In the genomic region with DNA sequence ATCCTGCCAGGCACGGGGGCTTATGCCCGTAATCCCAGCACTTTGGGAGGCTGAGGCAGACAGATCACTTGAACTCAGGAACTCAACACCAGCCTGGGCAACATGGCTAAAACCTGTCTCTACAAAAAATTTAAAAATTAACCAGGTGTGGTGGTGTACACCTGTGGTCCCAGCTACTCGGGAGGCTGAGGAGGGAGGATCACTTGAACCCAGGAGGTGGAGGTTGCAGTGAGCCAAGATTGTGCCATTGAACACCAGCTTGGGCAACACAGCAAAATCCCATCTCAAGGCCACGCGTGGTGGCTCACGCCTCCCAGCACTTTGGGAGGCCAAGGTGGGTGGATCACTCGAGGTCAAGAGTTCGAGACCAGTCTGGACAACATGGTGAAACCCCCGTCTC, we compare ENCODE assay signal across 2 cellular contexts.
A peak's percentile ranks its signal among the peaks of the same experiment; 100 is the strongest.
TF ChIP-seq lines count a peak whose summit lies in the region.

No MANE protein-coding gene starts in this region.

TF ChIP-seq in K562, 482 proteins besides CTCF, POLR2A, EP300 and RAD21:
- TF ChIP-seq BCOR (IDR thresholded peaks at IDR 0.05): 0 out of 2 replicates have a peak, but pooled peaks have one; percentile 29
TF ChIP-seq in K562: peak in this region for 1; not testable (repeated sequence) for 481.

TF ChIP-seq in HepG2, 621 proteins besides CTCF, POLR2A, EP300 and RAD21:
- TF ChIP-seq ZNF460 (CRISPR knock-in tag; IDR thresholded peaks at IDR 0.05; ENCODE audit: borderline replicate concordance): peak; percentile 77
- TF ChIP-seq, protein P1, sequence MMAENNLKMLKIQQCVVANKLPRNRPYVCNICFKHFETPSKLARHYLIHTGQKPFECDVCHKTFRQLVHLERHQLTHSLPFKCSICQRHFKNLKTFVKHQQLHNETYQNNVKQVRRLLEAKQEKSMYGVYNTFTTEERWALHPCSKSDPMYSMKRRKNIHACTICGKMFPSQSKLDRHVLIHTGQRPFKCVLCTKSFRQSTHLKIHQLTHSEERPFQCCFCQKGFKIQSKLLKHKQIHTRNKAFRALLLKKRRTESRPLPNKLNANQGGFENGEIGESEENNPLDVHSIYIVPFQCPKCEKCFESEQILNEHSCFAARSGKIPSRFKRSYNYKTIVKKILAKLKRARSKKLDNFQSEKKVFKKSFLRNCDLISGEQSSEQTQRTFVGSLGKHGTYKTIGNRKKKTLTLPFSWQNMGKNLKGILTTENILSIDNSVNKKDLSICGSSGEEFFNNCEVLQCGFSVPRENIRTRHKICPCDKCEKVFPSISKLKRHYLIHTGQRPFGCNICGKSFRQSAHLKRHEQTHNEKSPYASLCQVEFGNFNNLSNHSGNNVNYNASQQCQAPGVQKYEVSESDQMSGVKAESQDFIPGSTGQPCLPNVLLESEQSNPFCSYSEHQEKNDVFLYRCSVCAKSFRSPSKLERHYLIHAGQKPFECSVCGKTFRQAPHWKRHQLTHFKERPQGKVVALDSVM (CRISPR knock-in tag; IDR thresholded peaks at IDR 0.05): peak; percentile 89
- peak; percentile 50 for TF ChIP-seq ZMYM3 (CRISPR knock-in tag; IDR thresholded peaks at IDR 0.05)
- TF ChIP-seq, protein P2, sequence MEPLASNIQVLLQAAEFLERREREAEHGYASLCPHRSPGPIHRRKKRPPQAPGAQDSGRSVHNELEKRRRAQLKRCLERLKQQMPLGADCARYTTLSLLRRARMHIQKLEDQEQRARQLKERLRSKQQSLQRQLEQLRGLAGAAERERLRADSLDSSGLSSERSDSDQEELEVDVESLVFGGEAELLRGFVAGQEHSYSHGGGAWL (CRISPR knock-in tag; IDR thresholded peaks at IDR 0.05): peak; percentile 27; the same call in 1 of the 2 replicates
